ENCODE assay signal across 25 cellular contexts in genomic region chr6:81608776-81609175, GRCh38.
DNase-seq lines count a peak whose midpoint lies in the region; ATAC-seq, FAIRE-seq and TF ChIP-seq lines count a peak whose summit lies in the region.
"Had no signal": no experiment of that assay in that cellular context is flagged by ENCODE, and none has a peak within 500 bp of the region (broad histone marks: within the 10 kb centered on the region; RNA-seq: fewer than 3 reads in every experiment).

No MANE protein-coding gene starts in this region.

- no peaks in the 10 kb centered on the region for H3K9me1 ChIP-seq in endothelial cell of umbilical vein (replicated peaks; ENCODE audit: control insufficient read depth, extremely low read depth, insufficient read depth, low read length)

- H3K27me3 ChIP-seq in endothelial cell of umbilical vein (ENCODE audit: control insufficient read depth in 2 of 2, insufficient read depth in 2 of 2, low read length in 2 of 2) (no peaks in the 10 kb centered on the region), osteoblast (ENCODE audit: insufficient read depth, low read length) (no peaks in the 10 kb centered on the region)
- H3K27me3 ChIP-seq: BE2C had no signal

- no peaks in the 10 kb centered on the region for H4K20me1 ChIP-seq in endothelial cell of umbilical vein (replicated peaks; ENCODE audit: control insufficient read depth, extremely low read depth, insufficient read depth, low read length)
- no peaks in the 10 kb centered on the region for H4K20me1 ChIP-seq in osteoblast (ENCODE audit: insufficient read depth, low read length)

- no peak for ATAC-seq in GM21576 (IDR thresholded peaks at IDR 0.05; ENCODE audit: unreplicated experiment)
- ATAC-seq: A549, Right ventricle myocardium inferior had no signal

- intact Hi-C loops in endothelial cell of umbilical vein (cut with micrococcal nuclease), result no loop called here

- H3K4me2 ChIP-seq in endothelial cell of umbilical vein (ENCODE audit: insufficient read depth, low read length), result no peak overlapping the region
- H3K4me2 ChIP-seq in osteoblast (ENCODE audit: insufficient read depth, low read length), result no peak overlapping the region
- H3K4me2 ChIP-seq: A549, KMS-11 had no signal

- H3K9me3 ChIP-seq in endothelial cell of umbilical vein (replicated peaks; ENCODE audit: control insufficient read depth, insufficient read depth, low read length), result no peaks in the 10 kb centered on the region
- no peaks in the 10 kb centered on the region for H3K9me3 ChIP-seq in osteoblast (ENCODE audit: low read depth, low read length)
- H3K9me3 ChIP-seq: A549, BE2C had no signal

- dilution Hi-C loops in endothelial cell of umbilical vein (cut with MboI; ENCODE audit: extremely low pct_ligation_motif_present, low sequenced_read_pairs), result no loop called here

- H3K27ac ChIP-seq in endothelial cell of umbilical vein (ENCODE audit: insufficient read depth, low read depth, low read length), result no peak overlapping the region
- H3K27ac ChIP-seq in osteoblast (ENCODE audit: low read depth, low read length), result peak overlapping the region; percentile 15
- H3K27ac ChIP-seq: A549, HL-60, KMS-11 had no signal

- DNase-seq in EL (peak; percentile 13), HT1080 (ENCODE audit: low read depth) (peak; percentile 43), endothelial cell of umbilical vein (ENCODE audit: low read depth, low spot score) (no peak), osteoblast (ENCODE audit: insufficient read length, low spot score, missing footprints) (no peak), GOT3 (lab: John Stamatoyannopoulos, UW) (no peak), pons (ENCODE audit: low spot score) (no peak)
- DNase-seq: BE2C; CD4-positive, CD25-positive, alpha-beta regulatory T cell; COR-L47; DMS 273 treated with DMSO at 0.1 percent for 48 hours; GF-D8; MV-4-11; NCI-H1105 treated with DMSO at 0.1 percent for 48 hours; NCI-H2081; NCI-H2171; NCI-H526; OCI-M1 had no signal

- no peak overlapping the region for H2AFZ ChIP-seq in endothelial cell of umbilical vein (ENCODE audit: low read depth, low read length)
- H2AFZ ChIP-seq in osteoblast (ENCODE audit: low read length), result peak overlapping the region; percentile 38

- POLR2A ChIA-PET in endothelial cell of umbilical vein (lab: Charles Lee), result no interaction called here

- TF ChIP-seq CTCF in endothelial cell of umbilical vein (IDR thresholded peaks at IDR 0.05; ENCODE audit: extremely low read depth in 1 of 2, insufficient read depth in 1 of 2, low read depth in 1 of 2, low read length in 2 of 2) (no peak), osteoblast (IDR thresholded peaks at IDR 0.05; ENCODE audit: extremely low read depth, low read depth, low read length) (no peak)

- H3K4me1 ChIP-seq in endothelial cell of umbilical vein (ENCODE audit: control insufficient read depth, extremely low read depth, insufficient read depth, low read length) (peaks cover 19% of the 10 kb centered on the region), osteoblast (ENCODE audit: insufficient read depth, low read length) (peaks cover 27% of the 10 kb centered on the region)
- H3K4me1 ChIP-seq: A549, BE2C had no signal

- CTCF ChIA-PET in endothelial cell of umbilical vein (lab: Charles Lee), result no interaction called here

- H3K9ac ChIP-seq in endothelial cell of umbilical vein (replicated peaks; ENCODE audit: extremely low read depth, insufficient read depth, low read length), result no peak overlapping the region
- H3K9ac ChIP-seq: KMS-11 had no signal

- H3K36me3 ChIP-seq in endothelial cell of umbilical vein (ENCODE audit: control insufficient read depth in 2 of 2, extremely low read depth in 1 of 2, insufficient read depth in 2 of 2, low read length in 2 of 2) (no peaks in the 10 kb centered on the region), osteoblast (ENCODE audit: insufficient read depth, low read length) (no peaks in the 10 kb centered on the region)
- H3K36me3 ChIP-seq: BE2C had no signal

- TF ChIP-seq POLR2A in endothelial cell of umbilical vein (IDR thresholded peaks at IDR 0.05; ENCODE audit: low read depth, low read length), result no peak

- FAIRE-seq in endothelial cell of umbilical vein (lab: Jason Lieb, UNC), result no peak
- FAIRE-seq: A549, GM19239, H54, HTR-8/SVneo had no signal

- no TSS peak for BruUV-seq in endothelial cell of umbilical vein (replicated peaks; lab: Mats Ljungman, UMichigan)

- H3K79me2 ChIP-seq in endothelial cell of umbilical vein (ENCODE audit: control insufficient read depth, insufficient read depth, low read length) (no peaks in the 10 kb centered on the region), osteoblast (ENCODE audit: insufficient read depth, low read length) (no peaks in the 10 kb centered on the region)

- H3K4me3 ChIP-seq in endothelial cell of umbilical vein (replicated peaks in 1 of 3; ENCODE audit: insufficient read depth in 1 of 3, low read depth in 1 of 3, low read length in 3 of 3), result no peak overlapping the region
- no peak overlapping the region for H3K4me3 ChIP-seq in osteoblast (ENCODE audit: insufficient read depth, low read length)
- H3K4me3 ChIP-seq: A549 had no signal

TF ChIP-seq in endothelial cell of umbilical vein, 7 proteins besides CTCF, POLR2A, EP300 and RAD21:
- no peak for TF ChIP-seq JUN (IDR thresholded peaks at IDR 0.05; ENCODE audit: borderline replicate concordance, insufficient read depth, insufficient read length, low read depth)
- no peak for TF ChIP-seq POLR2AphosphoS5 (IDR thresholded peaks at IDR 0.05; ENCODE audit: insufficient read depth, low read depth, low read length)
- peak; percentile 33 for TF ChIP-seq FOS (IDR thresholded peaks at IDR 0.05; ENCODE audit: borderline replicate concordance, insufficient read depth, low read length)
TF ChIP-seq in endothelial cell of umbilical vein: peak in this region for 1.

Comparison
In these comparisons a context has a peak if more than half of its experiments do, and no peak if none do; other contexts are left out.
1. DNase-seq: peak in EL (single experiment) and HT1080 (single experiment); none in endothelial cell of umbilical vein (single experiment), osteoblast (single experiment), GOT3 (single experiment) and pons (single experiment).